ENCODE assay signal across 8 cellular contexts in genomic region chr20:20780127-20780822, GRCh38.
A peak's percentile ranks its signal among the peaks of the same experiment; 100 is the strongest.
DNase-seq lines count a peak whose midpoint lies in the region; ATAC-seq and TF ChIP-seq lines count a peak whose summit lies in the region.

No MANE protein-coding gene starts in this region.

- H3K4me1 Mint-ChIP-seq in stimulated activated effector memory CD8-positive, alpha-beta T cell treated with anti-CD3 and anti-CD28 coated beads, Interleukin-12 subunit alpha, Interleukin-12 subunit beta, amount 100 ng/mL, for 72 hours: no peaks in the 10 kb centered on the region
- no peaks in the 10 kb centered on the region for H3K4me1 Mint-ChIP-seq in progenitor cell of endocrine pancreas (ENCODE audit: low read depth)

- TF ChIP-seq CTCF in Peyer's patch (IDR thresholded peaks at IDR 0.05) (no peak), progenitor cell of endocrine pancreas (IDR thresholded peaks at IDR 0.05; ENCODE audit: unreplicated experiment) (no peak)

- intact Hi-C loops in Right ventricle myocardium superior (cut with DNase I): loop anchor here (10.0 kb wide), 1 partner anchor 65 kb away; the partner anchor contains the start of gene RALGAPA2

- ATAC-seq in HG03139 (IDR thresholded peaks at IDR 0.05; ENCODE audit: unreplicated experiment) (peak; percentile 84), Right ventricle myocardium superior (ENCODE audit: poor library complexity) (peak; percentile 94)
- ATAC-seq in stimulated activated effector memory CD8-positive, alpha-beta T cell treated with anti-CD3 and anti-CD28 coated beads, Interleukin-12 subunit alpha, Interleukin-12 subunit beta, amount 100 ng/mL, for 72 hours: peak; percentile 19

- H3K36me3 ChIP-seq in Peyer's patch: no peaks in the 10 kb centered on the region

- no peak overlapping the region for H3K4me3 Mint-ChIP-seq in stimulated activated effector memory CD8-positive, alpha-beta T cell treated with anti-CD3 and anti-CD28 coated beads, Interleukin-12 subunit alpha, Interleukin-12 subunit beta, amount 100 ng/mL, for 72 hours
- no peak overlapping the region for H3K4me3 Mint-ChIP-seq in progenitor cell of endocrine pancreas (ENCODE audit: low read depth)

- no peak for TF ChIP-seq POLR2A in Peyer's patch (IDR thresholded peaks at IDR 0.05)

- no peak overlapping the region for H3K27ac ChIP-seq in Peyer's patch

- H3K27ac Mint-ChIP-seq in stimulated activated effector memory CD8-positive, alpha-beta T cell treated with anti-CD3 and anti-CD28 coated beads, Interleukin-12 subunit alpha, Interleukin-12 subunit beta, amount 100 ng/mL, for 72 hours: no peak overlapping the region
- no peak overlapping the region for H3K27ac Mint-ChIP-seq in progenitor cell of endocrine pancreas

- DNase-seq in GF-D8 (lab: John Stamatoyannopoulos, UW) (peak; percentile 98), Peyer's patch (peak; percentile 19 to 76 (median 61)), Right ventricle myocardium superior (peak; percentile 91), RKO (ENCODE audit: low spot score) (no peak), progenitor cell of endocrine pancreas (ENCODE audit: low spot score, unreplicated experiment) (no peak)
- no peak for DNase-seq in stimulated activated effector memory CD8-positive, alpha-beta T cell treated with anti-CD3 and anti-CD28 coated beads, Interleukin-12 subunit alpha, Interleukin-12 subunit beta, amount 100 ng/mL, for 72 hours (ENCODE audit: low spot score in 2 of 2)
- no peak for DNase-seq in stimulated activated naive CD4-positive, alpha-beta T cell treated with Interleukin-2 at 50 U/mL for 16 hours (lab: John Stamatoyannopoulos, UW)

- no peak overlapping the region for H3K4me3 ChIP-seq in Peyer's patch

- H3K9me3 ChIP-seq in Peyer's patch: no peaks in the 10 kb centered on the region

- no peaks in the 10 kb centered on the region for H3K27me3 ChIP-seq in Peyer's patch

- H3K9me3 Mint-ChIP-seq in stimulated activated effector memory CD8-positive, alpha-beta T cell treated with anti-CD3 and anti-CD28 coated beads, Interleukin-12 subunit alpha, Interleukin-12 subunit beta, amount 100 ng/mL, for 72 hours: no peaks in the 10 kb centered on the region
- no peaks in the 10 kb centered on the region for H3K9me3 Mint-ChIP-seq in progenitor cell of endocrine pancreas (ENCODE audit: low read depth)

- H3K27me3 Mint-ChIP-seq in progenitor cell of endocrine pancreas: no peaks in the 10 kb centered on the region

- H3K4me1 ChIP-seq in Peyer's patch: no peaks in the 10 kb centered on the region

- H3K36me3 Mint-ChIP-seq in stimulated activated effector memory CD8-positive, alpha-beta T cell treated with anti-CD3 and anti-CD28 coated beads, Interleukin-12 subunit alpha, Interleukin-12 subunit beta, amount 100 ng/mL, for 72 hours: no peaks in the 10 kb centered on the region
- H3K36me3 Mint-ChIP-seq in progenitor cell of endocrine pancreas (ENCODE audit: insufficient read depth): no peaks in the 10 kb centered on the region

Comparison
In these comparisons a context has a peak if more than half of its experiments do, and no peak if none do; other contexts are left out.
1. DNase-seq: peak in GF-D8 (single experiment), Peyer's patch (3 of 3) and Right ventricle myocardium superior (single experiment); none in stimulated activated effector memory CD8-positive, alpha-beta T cell treated with anti-CD3 and anti-CD28 coated beads, Interleukin-12 subunit alpha, Interleukin-12 subunit beta, amount 100 ng/mL, for 72 hours (0 of 2), RKO (single experiment), progenitor cell of endocrine pancreas (single experiment) and stimulated activated naive CD4-positive, alpha-beta T cell treated with Interleukin-2 at 50 U/mL for 16 hours (single experiment).
2. ATAC-seq: peak in every context shown above with its lines; median percentile 94 in Right ventricle myocardium superior; 84 in HG03139; 19 in stimulated activated effector memory CD8-positive, alpha-beta T cell treated with anti-CD3 and anti-CD28 coated beads, Interleukin-12 subunit alpha, Interleukin-12 subunit beta, amount 100 ng/mL, for 72 hours.